Comparison of ENCODE assay signal across 2 cellular contexts in the genomic region with DNA sequence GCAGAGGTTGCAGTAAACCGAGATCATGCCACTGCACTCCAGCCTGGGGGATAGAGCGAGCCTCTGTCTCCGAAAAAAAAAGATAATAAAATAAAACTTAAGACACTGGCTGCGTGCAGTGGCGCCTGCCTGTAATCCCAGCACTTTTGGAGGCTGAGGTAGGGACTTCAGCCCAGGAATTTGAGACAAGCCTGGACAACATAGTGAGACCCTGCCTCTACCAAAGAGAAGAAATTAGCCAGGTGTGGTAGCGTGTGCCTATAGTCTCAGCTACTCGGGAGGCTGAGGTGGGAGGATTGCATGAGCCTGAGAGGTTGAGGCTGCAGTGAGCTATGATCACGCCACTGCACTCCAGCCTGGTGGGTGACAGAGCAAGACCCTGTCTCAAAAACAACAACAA.
TF ChIP-seq lines count a peak whose summit lies in the region.

No MANE protein-coding gene starts in this region.

TF ChIP-seq in SK-N-SH, 30 proteins besides CTCF, POLR2A, EP300 and RAD21 (continued from another document):
- no peak for TF ChIP-seq IRF3 (IDR thresholded peaks at IDR 0.05; ENCODE audit: low read depth, low read length)
- no peak for TF ChIP-seq GABPA (IDR thresholded peaks at IDR 0.05; ENCODE audit: low read depth)
- TF ChIP-seq, protein P1, sequence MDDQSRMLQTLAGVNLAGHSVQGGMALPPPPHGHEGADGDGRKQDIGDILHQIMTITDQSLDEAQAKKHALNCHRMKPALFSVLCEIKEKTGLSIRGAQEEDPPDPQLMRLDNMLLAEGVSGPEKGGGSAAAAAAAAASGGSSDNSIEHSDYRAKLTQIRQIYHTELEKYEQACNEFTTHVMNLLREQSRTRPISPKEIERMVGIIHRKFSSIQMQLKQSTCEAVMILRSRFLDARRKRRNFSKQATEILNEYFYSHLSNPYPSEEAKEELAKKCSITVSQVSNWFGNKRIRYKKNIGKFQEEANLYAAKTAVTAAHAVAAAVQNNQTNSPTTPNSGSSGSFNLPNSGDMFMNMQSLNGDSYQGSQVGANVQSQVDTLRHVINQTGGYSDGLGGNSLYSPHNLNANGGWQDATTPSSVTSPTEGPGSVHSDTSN (IDR thresholded peaks at IDR 0.05) = no peak
- TF ChIP-seq CHD2 (IDR thresholded peaks at IDR 0.05; ENCODE audit: low read length, partially characterized antibody) = no peak
- TF ChIP-seq TCF12 (IDR thresholded peaks at IDR 0.05) = no peak
- no peak for TF ChIP-seq POLR2AphosphoS5 (IDR thresholded peaks at IDR 0.05; ENCODE audit: low read depth, low read length)
- TF ChIP-seq MXI1 (IDR thresholded peaks at IDR 0.05; ENCODE audit: low read depth, low read length) = no peak
- TF ChIP-seq, protein P2, sequence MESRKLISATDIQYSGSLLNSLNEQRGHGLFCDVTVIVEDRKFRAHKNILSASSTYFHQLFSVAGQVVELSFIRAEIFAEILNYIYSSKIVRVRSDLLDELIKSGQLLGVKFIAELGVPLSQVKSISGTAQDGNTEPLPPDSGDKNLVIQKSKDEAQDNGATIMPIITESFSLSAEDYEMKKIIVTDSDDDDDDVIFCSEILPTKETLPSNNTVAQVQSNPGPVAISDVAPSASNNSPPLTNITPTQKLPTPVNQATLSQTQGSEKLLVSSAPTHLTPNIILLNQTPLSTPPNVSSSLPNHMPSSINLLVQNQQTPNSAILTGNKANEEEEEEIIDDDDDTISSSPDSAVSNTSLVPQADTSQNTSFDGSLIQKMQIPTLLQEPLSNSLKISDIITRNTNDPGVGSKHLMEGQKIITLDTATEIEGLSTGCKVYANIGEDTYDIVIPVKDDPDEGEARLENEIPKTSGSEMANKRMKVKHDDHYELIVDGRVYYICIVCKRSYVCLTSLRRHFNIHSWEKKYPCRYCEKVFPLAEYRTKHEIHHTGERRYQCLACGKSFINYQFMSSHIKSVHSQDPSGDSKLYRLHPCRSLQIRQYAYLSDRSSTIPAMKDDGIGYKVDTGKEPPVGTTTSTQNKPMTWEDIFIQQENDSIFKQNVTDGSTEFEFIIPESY (IDR thresholded peaks at IDR 0.05; ENCODE audit: borderline replicate concordance, low read depth) = no peak
- no peak for TF ChIP-seq GATA2 (CRISPR knock-in tag; IDR thresholded peaks at IDR 0.05)
- TF ChIP-seq MEF2A (IDR thresholded peaks at IDR 0.05; ENCODE audit: borderline replicate concordance, low read depth) = no peak
- no peak for TF ChIP-seq ELF1 (IDR thresholded peaks at IDR 0.05)
- TF ChIP-seq YY1 (IDR thresholded peaks at IDR 0.05; ENCODE audit: low read depth) = no peak
- TF ChIP-seq EZH2phosphoT487 (IDR thresholded peaks at IDR 0.05; ENCODE audit: borderline replicate concordance, low read depth) = no peak
- TF ChIP-seq, protein P3, sequence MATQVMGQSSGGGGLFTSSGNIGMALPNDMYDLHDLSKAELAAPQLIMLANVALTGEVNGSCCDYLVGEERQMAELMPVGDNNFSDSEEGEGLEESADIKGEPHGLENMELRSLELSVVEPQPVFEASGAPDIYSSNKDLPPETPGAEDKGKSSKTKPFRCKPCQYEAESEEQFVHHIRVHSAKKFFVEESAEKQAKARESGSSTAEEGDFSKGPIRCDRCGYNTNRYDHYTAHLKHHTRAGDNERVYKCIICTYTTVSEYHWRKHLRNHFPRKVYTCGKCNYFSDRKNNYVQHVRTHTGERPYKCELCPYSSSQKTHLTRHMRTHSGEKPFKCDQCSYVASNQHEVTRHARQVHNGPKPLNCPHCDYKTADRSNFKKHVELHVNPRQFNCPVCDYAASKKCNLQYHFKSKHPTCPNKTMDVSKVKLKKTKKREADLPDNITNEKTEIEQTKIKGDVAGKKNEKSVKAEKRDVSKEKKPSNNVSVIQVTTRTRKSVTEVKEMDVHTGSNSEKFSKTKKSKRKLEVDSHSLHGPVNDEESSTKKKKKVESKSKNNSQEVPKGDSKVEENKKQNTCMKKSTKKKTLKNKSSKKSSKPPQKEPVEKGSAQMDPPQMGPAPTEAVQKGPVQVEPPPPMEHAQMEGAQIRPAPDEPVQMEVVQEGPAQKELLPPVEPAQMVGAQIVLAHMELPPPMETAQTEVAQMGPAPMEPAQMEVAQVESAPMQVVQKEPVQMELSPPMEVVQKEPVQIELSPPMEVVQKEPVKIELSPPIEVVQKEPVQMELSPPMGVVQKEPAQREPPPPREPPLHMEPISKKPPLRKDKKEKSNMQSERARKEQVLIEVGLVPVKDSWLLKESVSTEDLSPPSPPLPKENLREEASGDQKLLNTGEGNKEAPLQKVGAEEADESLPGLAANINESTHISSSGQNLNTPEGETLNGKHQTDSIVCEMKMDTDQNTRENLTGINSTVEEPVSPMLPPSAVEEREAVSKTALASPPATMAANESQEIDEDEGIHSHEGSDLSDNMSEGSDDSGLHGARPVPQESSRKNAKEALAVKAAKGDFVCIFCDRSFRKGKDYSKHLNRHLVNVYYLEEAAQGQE (IDR thresholded peaks at IDR 0.05; ENCODE audit: low read depth, low read length) = no peak

TF ChIP-seq in SK-N-SH treated with all-trans-retinoic acid at 6 μM for 48 hours, 23 proteins besides CTCF, POLR2A, EP300 and RAD21 (continued from another document):
- TF ChIP-seq ZNF565 (CRISPR knock-in tag; conservative IDR thresholded peaks at IDR 0.05; ENCODE audit: low read depth) = no peak
- TF ChIP-seq POU6F1 (CRISPR knock-in tag; IDR thresholded peaks at IDR 0.05; ENCODE audit: borderline replicate concordance, low read depth) = no peak
- no peak for TF ChIP-seq CSRNP3 (CRISPR knock-in tag; IDR thresholded peaks at IDR 0.05)
- TF ChIP-seq BACH2 (CRISPR knock-in tag; IDR thresholded peaks at IDR 0.05; ENCODE audit: borderline replicate concordance) = no peak
- no peak for TF ChIP-seq CREB5 (CRISPR knock-in tag; IDR thresholded peaks at IDR 0.05; ENCODE audit: low read depth)
- no peak for TF ChIP-seq OSR1 (CRISPR knock-in tag; IDR thresholded peaks at IDR 0.05)
- TF ChIP-seq ZNF8 (CRISPR knock-in tag; IDR thresholded peaks at IDR 0.05) = no peak
- TF ChIP-seq ZFP3 (CRISPR knock-in tag; IDR thresholded peaks at IDR 0.05) = no peak
- no peak for TF ChIP-seq ZFP30 (CRISPR knock-in tag; IDR thresholded peaks at IDR 0.05)
- no peak for TF ChIP-seq PATZ1 (CRISPR knock-in tag; IDR thresholded peaks at IDR 0.05; ENCODE audit: borderline replicate concordance)
- TF ChIP-seq PPARA (CRISPR knock-in tag; IDR thresholded peaks at IDR 0.05; ENCODE audit: borderline replicate concordance) = no peak
- TF ChIP-seq ARNTL (CRISPR knock-in tag; IDR thresholded peaks at IDR 0.05; ENCODE audit: borderline replicate concordance, low read depth) = no peak
- TF ChIP-seq, protein P4, sequence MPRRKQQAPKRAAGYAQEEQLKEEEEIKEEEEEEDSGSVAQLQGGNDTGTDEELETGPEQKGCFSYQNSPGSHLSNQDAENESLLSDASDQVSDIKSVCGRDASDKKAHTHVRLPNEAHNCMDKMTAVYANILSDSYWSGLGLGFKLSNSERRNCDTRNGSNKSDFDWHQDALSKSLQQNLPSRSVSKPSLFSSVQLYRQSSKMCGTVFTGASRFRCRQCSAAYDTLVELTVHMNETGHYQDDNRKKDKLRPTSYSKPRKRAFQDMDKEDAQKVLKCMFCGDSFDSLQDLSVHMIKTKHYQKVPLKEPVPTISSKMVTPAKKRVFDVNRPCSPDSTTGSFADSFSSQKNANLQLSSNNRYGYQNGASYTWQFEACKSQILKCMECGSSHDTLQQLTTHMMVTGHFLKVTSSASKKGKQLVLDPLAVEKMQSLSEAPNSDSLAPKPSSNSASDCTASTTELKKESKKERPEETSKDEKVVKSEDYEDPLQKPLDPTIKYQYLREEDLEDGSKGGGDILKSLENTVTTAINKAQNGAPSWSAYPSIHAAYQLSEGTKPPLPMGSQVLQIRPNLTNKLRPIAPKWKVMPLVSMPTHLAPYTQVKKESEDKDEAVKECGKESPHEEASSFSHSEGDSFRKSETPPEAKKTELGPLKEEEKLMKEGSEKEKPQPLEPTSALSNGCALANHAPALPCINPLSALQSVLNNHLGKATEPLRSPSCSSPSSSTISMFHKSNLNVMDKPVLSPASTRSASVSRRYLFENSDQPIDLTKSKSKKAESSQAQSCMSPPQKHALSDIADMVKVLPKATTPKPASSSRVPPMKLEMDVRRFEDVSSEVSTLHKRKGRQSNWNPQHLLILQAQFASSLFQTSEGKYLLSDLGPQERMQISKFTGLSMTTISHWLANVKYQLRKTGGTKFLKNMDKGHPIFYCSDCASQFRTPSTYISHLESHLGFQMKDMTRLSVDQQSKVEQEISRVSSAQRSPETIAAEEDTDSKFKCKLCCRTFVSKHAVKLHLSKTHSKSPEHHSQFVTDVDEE (CRISPR knock-in tag; IDR thresholded peaks at IDR 0.05) = no peak
- no peak for TF ChIP-seq TCF4 (CRISPR knock-in tag; IDR thresholded peaks at IDR 0.05; ENCODE audit: borderline replicate concordance)
